Comparison of ENCODE assay signal across 8 cellular contexts in the genomic region with DNA sequence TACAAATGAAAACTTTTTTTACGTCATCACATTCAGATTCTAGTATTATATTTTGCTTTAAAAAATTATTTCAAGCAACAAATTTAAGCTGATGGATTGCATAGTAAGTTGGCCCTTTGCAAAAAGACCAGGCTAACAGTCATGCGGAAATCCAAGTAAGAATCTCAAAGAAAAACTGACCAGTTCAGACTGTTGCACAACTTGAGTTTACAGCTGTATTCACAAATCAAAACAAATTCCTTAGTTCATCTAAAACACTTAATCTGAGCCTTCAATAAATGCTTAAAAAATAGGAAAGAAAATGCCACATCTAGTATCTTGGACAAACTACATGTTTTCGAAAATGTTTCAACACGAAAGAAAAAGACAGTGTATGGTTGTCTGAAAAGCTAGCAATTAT. TPM values are rescaled to one million over a fixed set of nuclear protein-coding genes. Genes with fewer than 3 reads are reported as not detected.
DNase-seq lines count a peak whose midpoint lies in the region; ATAC-seq and TF ChIP-seq lines count a peak whose summit lies in the region.

No MANE protein-coding gene starts in this region.

- CTCF ChIA-PET in mammary epithelial cell (lab: Charles Lee; ENCODE audit: low non-redundant PET), result no interaction called here

- H3K9me3 ChIP-seq in left ventricle myocardium inferior (replicated peaks), result no peaks in the 10 kb centered on the region
- no peaks in the 10 kb centered on the region for H3K9me3 ChIP-seq in mammary epithelial cell (replicated peaks; ENCODE audit: insufficient read depth, low read length)
- H3K9me3 ChIP-seq in mononuclear cell (ENCODE audit: low read depth, low read length), result no peaks in the 10 kb centered on the region
- no peaks in the 10 kb centered on the region for H3K9me3 ChIP-seq in aorta (ENCODE audit: control insufficient read depth, low read length)

- H3K36me3 ChIP-seq in left ventricle myocardium inferior, result peaks cover 44% of the 10 kb centered on the region
- H3K36me3 ChIP-seq in mammary epithelial cell (ENCODE audit: insufficient read depth, low read length), result peaks cover 23% of the 10 kb centered on the region
- peaks cover 0 to 1% of the 10 kb centered on the region in 2 donors for H3K36me3 ChIP-seq in aorta (ENCODE audit: control insufficient read depth in 1 of 2, insufficient read depth in 2 of 2, low read length in 1 of 2)

- no peak overlapping the region for H2AFZ ChIP-seq in mammary epithelial cell (ENCODE audit: low read depth, low read length)

- H3K4me1 ChIP-seq in left ventricle myocardium inferior (peaks cover 58% of the 10 kb centered on the region), mammary epithelial cell (ENCODE audit: insufficient read depth, low read length) (peaks cover 16% of the 10 kb centered on the region), mononuclear cell (ENCODE audit: insufficient read depth, low read length) (peaks cover 26% of the 10 kb centered on the region), aorta (ENCODE audit: control insufficient read depth in 1 of 2, insufficient read depth in 2 of 2, low read length in 2 of 2) (peaks cover 0 to 3% of the 10 kb centered on the region in 2 donors)

- intact Hi-C loops in left ventricle myocardium inferior (cut with micrococcal nuclease), result no loop called here
- intact Hi-C loops in left ventricle myocardium superior (cut with micrococcal nuclease), result no loop called here
- intact Hi-C loops in mammary epithelial cell (cut with micrococcal nuclease), result no loop called here
- intact Hi-C loops in aorta (cut with DNase I), result no loop called here
- intact Hi-C loops in left colon (cut with DNase I, micrococcal nuclease), result no loop called here

- ATAC-seq in left ventricle myocardium superior (no peak), aorta (ENCODE audit: low FRiP score) (no peak), left colon (no peak)

- no peak for DNase-seq in left ventricle myocardium inferior
- no peak for DNase-seq in left ventricle myocardium superior
- no peak for DNase-seq in mammary epithelial cell
- no peak for DNase-seq in aorta
- no peak for DNase-seq in ACHN
- no peak for DNase-seq in left colon
- no peak for DNase-seq in NCI-H146 (lab: John Stamatoyannopoulos, UW)

- H3K4me3 ChIP-seq in left ventricle myocardium inferior (peak overlapping the region; percentile 86), mammary epithelial cell (replicated peaks in 1 of 3; ENCODE audit: insufficient read depth in 1 of 3, low read depth in 2 of 3, low read length in 3 of 3) (peak overlapping the region; percentile 75 to 98 (median 93)), mononuclear cell (ENCODE audit: low read length) (peak overlapping the region; percentile 97), aorta (ENCODE audit: low read length in 2 of 2) (peak overlapping the region; percentile 92 to 99)

- H3K27ac ChIP-seq in left ventricle myocardium inferior (replicated peaks) (no peak overlapping the region), mammary epithelial cell (ENCODE audit: insufficient read depth, low read depth, low read length) (peak overlapping the region; percentile 95), aorta (ENCODE audit: low read depth in 1 of 2, low read length in 2 of 2) (no peak overlapping the region)

- in situ Hi-C loops in mammary epithelial cell (cut with MboI; ENCODE audit: low sequenced_read_pairs in 2 of 2) (no loop called here), ACHN (cut with HindIII; ENCODE audit: low pct_ligation_motif_present, low pct_unique_long_range_greater_than_20kb, low sequenced_read_pairs) (no loop called here)

- 77% methylated on average over 4 of the region's 4 CpGs for WGBS in mammary epithelial cell (ENCODE audit: low coverage, missing lambda C conversion rate)
- WGBS in aorta, 2 donors, result 42 to 44% methylated on average over 4 of the region's 4 CpGs

- peaks cover 55% of the 10 kb centered on the region for H3K79me2 ChIP-seq in mammary epithelial cell (ENCODE audit: insufficient read depth, low read length)

- H3K9ac ChIP-seq in mammary epithelial cell (ENCODE audit: insufficient read depth, low read length), result peak overlapping the region; percentile 99

- no peaks in the 10 kb centered on the region for H4K20me1 ChIP-seq in mammary epithelial cell (ENCODE audit: insufficient read depth, low read length)

- TF ChIP-seq CTCF in left ventricle myocardium inferior (IDR thresholded peaks at IDR 0.05; ENCODE audit: borderline replicate concordance) (no peak), mammary epithelial cell (conservative IDR thresholded peaks at IDR 0.05 in 1 of 2, IDR thresholded peaks at IDR 0.05 in 1 of 2; ENCODE audit: extremely low read depth in 1 of 2, insufficient read depth in 1 of 2, low read depth in 1 of 2, low read length in 2 of 2) (no peak)

- no TSS peak for BruUV-seq in mammary epithelial cell (replicated peaks; lab: Mats Ljungman, UMichigan)

- H3K4me2 ChIP-seq in mammary epithelial cell (ENCODE audit: insufficient read depth, low read depth, low read length), result peak overlapping the region; percentile 96

- H3K27me3 ChIP-seq in left ventricle myocardium inferior (ENCODE audit: low read depth) (no peaks in the 10 kb centered on the region), mammary epithelial cell (ENCODE audit: insufficient read depth, low read length) (no peaks in the 10 kb centered on the region), mononuclear cell (ENCODE audit: insufficient read depth, low read length) (no peaks in the 10 kb centered on the region), aorta (ENCODE audit: control insufficient read depth in 1 of 2, insufficient read depth in 2 of 2, low read length in 1 of 2) (no peaks in the 10 kb centered on the region)

- dilution Hi-C loops in mammary epithelial cell (cut with HindIII; ENCODE audit: low sequenced_read_pairs), result no loop called here

RNA-seq across cellular contexts. Expression of a gene that starts 0.8 kb away (rescaled TPM):
- total RNA-seq in left ventricle myocardium inferior (27.9 TPM), left ventricle myocardium superior (28.1 TPM), mammary epithelial cell (10 to 100 TPM; 34.7 to 59.5 TPM), mononuclear cell (232 TPM), aorta (10 to 100 TPM; 21.0 to 28.3 TPM), left colon (10 to 100 TPM; 22.7 to 24.2 TPM)
- polyA plus RNA-seq in mammary epithelial cell (34.5 TPM), aorta (10 to 100 TPM; 35.6 to 46.1 TPM)
- polyA minus RNA-seq in mammary epithelial cell, result 21.7 TPM

RNA-seq across cellular contexts. Expression of a gene that starts 1.0 kb away (rescaled TPM):
- total RNA-seq in left ventricle myocardium inferior (15.8 TPM), left ventricle myocardium superior (15.6 TPM), mammary epithelial cell (1 to 10 TPM; 5.7 to 9.8 TPM), mononuclear cell (45.8 TPM), aorta (10 to 100 TPM; 14.0 to 22.2 TPM), left colon (10 to 100 TPM; 14.6 to 15.2 TPM)
- polyA plus RNA-seq in mammary epithelial cell (2.6 TPM), aorta (1 to 10 TPM; 4.4 to 4.5 TPM)
- 12.4 TPM for polyA minus RNA-seq in mammary epithelial cell
